In genomic region chr1:33350611-33351280, GRCh38 we compare ENCODE assay signal across 1 cellular context.
TF ChIP-seq lines count a peak whose summit lies in the region.

No MANE protein-coding gene starts in this region.

TF ChIP-seq in K562, 482 proteins besides CTCF, POLR2A, EP300 and RAD21 (continued from another document):
- TF ChIP-seq ZNF592 (IDR thresholded peaks at IDR 0.05) (no peak), HDGF (IDR thresholded peaks at IDR 0.05) (peak; percentile 35; the same call in 1 of the 2 replicates), CSDE1 (IDR thresholded peaks at IDR 0.05) (peak in 1 of 2 experiments; percentile 57; a peak in 1 of 4 replicates), ZBTB12 (CRISPR knock-in tag; IDR thresholded peaks at IDR 0.05) (no peak), PHB2 (IDR thresholded peaks at IDR 0.05; ENCODE audit: low read depth) (peak; percentile 52; the same call in 1 of the 2 replicates), PHF8 (IDR thresholded peaks at IDR 0.05; ENCODE audit: borderline replicate concordance, low read length) (no peak), SIN3A (IDR thresholded peaks at IDR 0.05; ENCODE audit: borderline replicate concordance in 2 of 2, control insufficient read depth in 1 of 2, low read depth in 2 of 2, low read length in 2 of 2) (0 out of 4 replicates have a peak, but pooled peaks of 1 of the 2 experiments have one; percentile 7), ARID1B (IDR thresholded peaks at IDR 0.05) (peak; percentile 28; the same call in 1 of the 2 replicates), SIRT6 (IDR thresholded peaks at IDR 0.05; ENCODE audit: low read depth, low read length) (no peak), HBP1 (CRISPR knock-in tag; IDR thresholded peaks at IDR 0.05) (0 out of 2 replicates have a peak, but pooled peaks have one; percentile 60), LARP7 (IDR thresholded peaks at IDR 0.05) (peak; percentile 48; the same call in 1 of the 2 replicates)
TF ChIP-seq in K562: peak in this region for 21.
